In genomic region chr18:2994603-2995432, GRCh38 we compare ENCODE assay signal across 1 cellular context.
TF ChIP-seq lines count a peak whose summit lies in the region.

No MANE protein-coding gene starts in this region.

TF ChIP-seq in A549, 52 proteins besides CTCF, POLR2A, EP300 and RAD21 (continued from another document):
- TF ChIP-seq PBX3 (IDR thresholded peaks at IDR 0.05), result no peak
